In the genomic region with DNA sequence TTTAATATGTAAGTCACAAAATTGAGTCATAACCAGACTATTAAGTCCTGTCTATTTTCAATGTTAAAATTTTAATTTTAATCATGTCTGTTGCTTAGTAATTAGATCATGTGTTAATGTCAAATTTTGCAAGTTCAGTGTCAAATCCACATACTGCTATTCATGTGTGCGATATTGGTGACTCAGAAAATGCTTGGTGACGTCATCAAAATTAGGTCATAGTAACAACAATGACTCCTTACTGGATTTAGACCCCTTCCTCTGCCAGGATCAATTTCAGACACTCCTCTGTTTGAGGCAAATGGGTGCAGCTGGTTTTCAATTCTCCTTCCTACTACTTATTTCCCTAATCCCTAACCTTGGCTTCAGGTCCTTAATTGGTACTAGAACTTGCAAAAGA, we compare ENCODE assay signal across 1 cellular context.
TF ChIP-seq lines count a peak whose summit lies in the region.

No MANE protein-coding gene starts in this region.

TF ChIP-seq in endothelial cell of umbilical vein, 7 proteins besides CTCF, POLR2A, EP300 and RAD21 (continued from another document):
- no peak for TF ChIP-seq FOS (IDR thresholded peaks at IDR 0.05; ENCODE audit: borderline replicate concordance, insufficient read depth, low read length)
- TF ChIP-seq MYC (IDR thresholded peaks at IDR 0.05; ENCODE audit: low read depth, low read length): no peak
